ENCODE assay signal across 21 cellular contexts in the genomic region with DNA sequence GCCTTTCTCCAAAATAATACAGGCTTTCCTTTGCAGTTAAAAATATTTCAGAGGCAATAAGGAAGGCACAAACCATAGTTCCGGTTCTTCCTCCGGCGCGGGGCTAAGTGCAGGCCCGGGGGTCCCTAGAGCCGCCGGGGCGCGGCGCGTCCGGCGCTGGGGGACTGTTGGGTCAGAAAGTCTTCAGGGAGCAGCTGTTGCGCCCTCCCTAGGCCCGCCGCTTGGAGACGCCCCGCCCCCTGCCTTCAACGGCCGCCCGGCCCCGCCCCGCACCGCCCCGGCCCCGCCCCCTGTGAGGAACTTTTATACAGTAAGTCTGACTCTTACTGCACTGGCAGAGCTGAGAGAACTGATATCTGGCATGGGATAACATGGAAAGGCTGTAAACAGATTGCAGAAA.
DNase-seq lines count a peak whose midpoint lies in the region; ATAC-seq and TF ChIP-seq lines count a peak whose summit lies in the region.
"Had no signal": no experiment of that assay in that cellular context is flagged by ENCODE, and none has a peak within 500 bp of the region (broad histone marks: within the 10 kb centered on the region; RNA-seq: fewer than 3 reads in every experiment).

No MANE protein-coding gene starts in this region.

- H3K27ac Mint-ChIP-seq in natural killer cell treated with Interleukin-12 subunit alpha and Interleukin-12 subunit beta and Interleukin-15 and Interleukin-18, amount 100 ng/mL, for 72 hours = no peak overlapping the region
- H3K27ac Mint-ChIP-seq in natural killer cell (no peak overlapping the region), activated B cell treated with CpG ODN at 0.5 μM for 24 hours (no peak overlapping the region), memory B cell (no peak overlapping the region), Caco-2 (ENCODE audit: unreplicated experiment) (no peak overlapping the region)
- no peak overlapping the region for H3K27ac Mint-ChIP-seq in activated T-helper 1 cell treated with anti-CD3 and anti-CD28 coated beads, Interleukin-12 subunit alpha, Interleukin-12 subunit beta, Interleukin-2, Interleukin-4 antibody, amounts not matched to agents 30 ng/mL and 10 ng/mL and 1 ng/mL, durations not matched to agents 14 hours and 24 hours and 36 hours
- H3K27ac Mint-ChIP-seq: CD8-positive, alpha-beta memory T cell; IgD-negative memory B cell had no signal

- H3K9me3 ChIP-seq in upper lobe of right lung = no peaks in the 10 kb centered on the region
- H3K9me3 ChIP-seq in Caco-2 = no peaks in the 10 kb centered on the region

- no peaks in the 10 kb centered on the region for H3K9me3 Mint-ChIP-seq in natural killer cell treated with Interleukin-12 subunit alpha and Interleukin-12 subunit beta and Interleukin-15 and Interleukin-18, amount 100 ng/mL, for 72 hours
- H3K9me3 Mint-ChIP-seq in natural killer cell (peaks cover 0 to 2% of the 10 kb centered on the region in 2 donors), activated B cell treated with CpG ODN at 0.5 μM for 24 hours (no peaks in the 10 kb centered on the region), memory B cell (peaks cover 1% of the 10 kb centered on the region), Caco-2 (ENCODE audit: unreplicated experiment) (no peaks in the 10 kb centered on the region)
- no peaks in the 10 kb centered on the region for H3K9me3 Mint-ChIP-seq in activated T-helper 1 cell treated with anti-CD3 and anti-CD28 coated beads, Interleukin-12 subunit alpha, Interleukin-12 subunit beta, Interleukin-2, Interleukin-4 antibody, amounts not matched to agents 30 ng/mL and 10 ng/mL and 1 ng/mL, durations not matched to agents 14 hours and 24 hours and 36 hours

- no peak overlapping the region for H3K27ac ChIP-seq in upper lobe of right lung
- H3K27ac ChIP-seq: Peyer's patch, SK-N-MC had no signal

- H3K4me1 ChIP-seq in upper lobe of right lung = no peaks in the 10 kb centered on the region
- no peaks in the 10 kb centered on the region for H3K4me1 ChIP-seq in Caco-2
- H3K4me1 ChIP-seq: Peyer's patch had no signal

- no TSS peak for BruUV-seq in Caco-2 (replicated peaks; lab: Mats Ljungman, UMichigan)

- CTCF ChIA-PET in activated B cell treated with CpG ODN at 0.5 μM for 24 hours (lab: Charles Lee) = no interaction called here
- CTCF ChIA-PET in Caco-2 (lab: Charles Lee) = no interaction called here

- POLR2A ChIA-PET in activated B cell treated with CpG ODN at 0.5 μM for 24 hours (lab: Charles Lee) (no interaction called here), Caco-2 (lab: Charles Lee) (no interaction called here)

- H3K36me3 ChIP-seq in upper lobe of right lung (no peaks in the 10 kb centered on the region), Caco-2 (ENCODE audit: control insufficient read depth, insufficient read depth, low read length) (no peaks in the 10 kb centered on the region)
- H3K36me3 ChIP-seq: Peyer's patch had no signal

- H3K27me3 Mint-ChIP-seq in natural killer cell treated with Interleukin-12 subunit alpha and Interleukin-12 subunit beta and Interleukin-15 and Interleukin-18, amount 100 ng/mL, for 72 hours = no peaks in the 10 kb centered on the region
- H3K27me3 Mint-ChIP-seq in natural killer cell (ENCODE audit: low read depth in 2 of 2) (no peaks in the 10 kb centered on the region), activated B cell treated with CpG ODN at 0.5 μM for 24 hours (no peaks in the 10 kb centered on the region), memory B cell (no peaks in the 10 kb centered on the region), Caco-2 (ENCODE audit: insufficient read depth, unreplicated experiment) (no peaks in the 10 kb centered on the region)
- no peaks in the 10 kb centered on the region for H3K27me3 Mint-ChIP-seq in activated T-helper 1 cell treated with anti-CD3 and anti-CD28 coated beads, Interleukin-12 subunit alpha, Interleukin-12 subunit beta, Interleukin-2, Interleukin-4 antibody, amounts not matched to agents 30 ng/mL and 10 ng/mL and 1 ng/mL, durations not matched to agents 14 hours and 24 hours and 36 hours (ENCODE audit: insufficient read depth)
- H3K27me3 Mint-ChIP-seq: CD8-positive, alpha-beta memory T cell; IgD-negative memory B cell had no signal

- no peak overlapping the region for H3K4me3 Mint-ChIP-seq in natural killer cell treated with Interleukin-12 subunit alpha and Interleukin-12 subunit beta and Interleukin-15 and Interleukin-18, amount 100 ng/mL, for 72 hours
- no peak overlapping the region for H3K4me3 Mint-ChIP-seq in natural killer cell
- H3K4me3 Mint-ChIP-seq in activated B cell treated with CpG ODN at 0.5 μM for 24 hours = no peak overlapping the region
- no peak overlapping the region for H3K4me3 Mint-ChIP-seq in memory B cell
- H3K4me3 Mint-ChIP-seq in Caco-2 (ENCODE audit: unreplicated experiment) = no peak overlapping the region
- H3K4me3 Mint-ChIP-seq in activated T-helper 1 cell treated with anti-CD3 and anti-CD28 coated beads, Interleukin-12 subunit alpha, Interleukin-12 subunit beta, Interleukin-2, Interleukin-4 antibody, amounts not matched to agents 30 ng/mL and 10 ng/mL and 1 ng/mL, durations not matched to agents 14 hours and 24 hours and 36 hours = no peak overlapping the region
- H3K4me3 Mint-ChIP-seq: CD8-positive, alpha-beta memory T cell; IgD-negative memory B cell had no signal

- intact Hi-C loops in natural killer cell (cut with micrococcal nuclease) = no loop called here
- intact Hi-C loops in activated B cell treated with CpG ODN at 0.5 μM for 24 hours (cut with micrococcal nuclease) = no loop called here
- intact Hi-C loops in upper lobe of right lung (cut with DNase I) = no loop called here
- intact Hi-C loops in Caco-2 (cut with micrococcal nuclease; ENCODE audit: unreplicated experiment) = no loop called here
- intact Hi-C loops in activated T-helper 1 cell treated with anti-CD3 and anti-CD28 coated beads, Interleukin-12 subunit alpha, Interleukin-12 subunit beta, Interleukin-2, Interleukin-4 antibody, amounts not matched to agents 30 ng/mL and 10 ng/mL and 1 ng/mL, durations not matched to agents 14 hours and 24 hours and 36 hours (cut with micrococcal nuclease) = no loop called here

- H3K27me3 ChIP-seq in upper lobe of right lung (no peaks in the 10 kb centered on the region), Caco-2 (replicated peaks; ENCODE audit: control insufficient read depth, insufficient read depth, low read length) (no peaks in the 10 kb centered on the region)
- H3K27me3 ChIP-seq: Peyer's patch had no signal

- H3K36me3 Mint-ChIP-seq in natural killer cell treated with Interleukin-12 subunit alpha and Interleukin-12 subunit beta and Interleukin-15 and Interleukin-18, amount 100 ng/mL, for 72 hours = no peaks in the 10 kb centered on the region
- no peaks in the 10 kb centered on the region for H3K36me3 Mint-ChIP-seq in natural killer cell
- H3K36me3 Mint-ChIP-seq in activated B cell treated with CpG ODN at 0.5 μM for 24 hours (ENCODE audit: low read depth) = no peaks in the 10 kb centered on the region
- H3K36me3 Mint-ChIP-seq in memory B cell = no peaks in the 10 kb centered on the region
- H3K36me3 Mint-ChIP-seq in Caco-2 (ENCODE audit: insufficient read depth, unreplicated experiment) = no peaks in the 10 kb centered on the region
- no peaks in the 10 kb centered on the region for H3K36me3 Mint-ChIP-seq in activated T-helper 1 cell treated with anti-CD3 and anti-CD28 coated beads, Interleukin-12 subunit alpha, Interleukin-12 subunit beta, Interleukin-2, Interleukin-4 antibody, amounts not matched to agents 30 ng/mL and 10 ng/mL and 1 ng/mL, durations not matched to agents 14 hours and 24 hours and 36 hours (ENCODE audit: low read depth)
- H3K36me3 Mint-ChIP-seq: CD8-positive, alpha-beta memory T cell; IgD-negative memory B cell had no signal

- no peak overlapping the region for H3K4me3 ChIP-seq in upper lobe of right lung
- H3K4me3 ChIP-seq in Caco-2 (ENCODE audit: low read depth, low read length) = no peak overlapping the region
- H3K4me3 ChIP-seq: Peyer's patch, SK-N-MC had no signal

- ATAC-seq in natural killer cell treated with Interleukin-12 subunit alpha and Interleukin-12 subunit beta and Interleukin-15 and Interleukin-18, amount 100 ng/mL, for 72 hours = peak; percentile 51 to 67
- ATAC-seq in natural killer cell (no peak), activated B cell treated with CpG ODN at 0.5 μM for 24 hours (ENCODE audit: low read depth) (peak; percentile 67), memory B cell (ENCODE audit: low read depth) (peak; percentile 59), upper lobe of right lung (peak; percentile 48)
- ATAC-seq: Right ventricle myocardium inferior had no signal

- TF ChIP-seq CTCF in natural killer cell (IDR thresholded peaks at IDR 0.05) = no peak
- no peak for TF ChIP-seq CTCF in activated B cell treated with CpG ODN at 0.5 μM for 24 hours (IDR thresholded peaks at IDR 0.05)
- TF ChIP-seq CTCF in upper lobe of right lung (IDR thresholded peaks at IDR 0.05) = no peak
- no peak for TF ChIP-seq CTCF in Caco-2 (IDR thresholded peaks at IDR 0.05; ENCODE audit: insufficient read depth in 1 of 2, low read depth in 1 of 2, low read length in 1 of 2, severe bottlenecking in 1 of 2, unreplicated experiment in 1 of 2)

- DNase-seq in natural killer cell treated with Interleukin-12 subunit alpha and Interleukin-12 subunit beta and Interleukin-15 and Interleukin-18, amount 100 ng/mL, for 72 hours (ENCODE audit: low spot score) = no peak
- no peak for DNase-seq in natural killer cell
- no peak for DNase-seq in activated B cell treated with CpG ODN at 0.5 μM for 24 hours
- DNase-seq in memory B cell (ENCODE audit: low spot score in 2 of 2) = no peak
- DNase-seq in upper lobe of right lung = no peak
- DNase-seq in Caco-2 = no peak
- DNase-seq in activated T-helper 1 cell treated with anti-CD3 and anti-CD28 coated beads, Interleukin-12 subunit alpha, Interleukin-12 subunit beta, Interleukin-2, Interleukin-4 antibody, amounts not matched to agents 30 ng/mL and 10 ng/mL and 1 ng/mL, durations not matched to agents 14 hours and 24 hours and 36 hours (ENCODE audit: low spot score) = no peak
- no peak for DNase-seq in NCI-H69 (lab: John Stamatoyannopoulos, UW)
- DNase-seq: C1 segment of cervical spinal cord; CD8-positive, alpha-beta memory T cell; DMS79; HCEC 1CT; NCI-H1092 treated with DMSO at 0.1 percent for 48 hours; NCI-H146; NCI-H2029 treated with DMSO at 0.1 percent for 48 hours; NCI-H2171 treated with DMSO at 0.1 percent for 48 hours; NCI-H446; Peyer's patch had no signal

- no peaks in the 10 kb centered on the region for H3K4me1 Mint-ChIP-seq in natural killer cell treated with Interleukin-12 subunit alpha and Interleukin-12 subunit beta and Interleukin-15 and Interleukin-18, amount 100 ng/mL, for 72 hours (ENCODE audit: low read depth in 2 of 2)
- H3K4me1 Mint-ChIP-seq in natural killer cell (no peaks in the 10 kb centered on the region), activated B cell treated with CpG ODN at 0.5 μM for 24 hours (no peaks in the 10 kb centered on the region), memory B cell (no peaks in the 10 kb centered on the region), Caco-2 (ENCODE audit: low read depth, unreplicated experiment) (no peaks in the 10 kb centered on the region)
- no peaks in the 10 kb centered on the region for H3K4me1 Mint-ChIP-seq in activated T-helper 1 cell treated with anti-CD3 and anti-CD28 coated beads, Interleukin-12 subunit alpha, Interleukin-12 subunit beta, Interleukin-2, Interleukin-4 antibody, amounts not matched to agents 30 ng/mL and 10 ng/mL and 1 ng/mL, durations not matched to agents 14 hours and 24 hours and 36 hours (ENCODE audit: low read depth)
- H3K4me1 Mint-ChIP-seq: CD8-positive, alpha-beta memory T cell; IgD-negative memory B cell had no signal

Comparison
In these comparisons a context has a peak if more than half of its experiments do, and no peak if none do; other contexts are left out.
1. ATAC-seq: peak in natural killer cell treated with Interleukin-12 subunit alpha and Interleukin-12 subunit beta and Interleukin-15 and Interleukin-18, amount 100 ng/mL, for 72 hours (2 of 2), activated B cell treated with CpG ODN at 0.5 μM for 24 hours (single experiment), memory B cell (single experiment) and upper lobe of right lung (single experiment); none in natural killer cell (0 of 3).